Comparison of ENCODE assay signal across 10 cellular contexts in genomic region chr7:924541-925231, GRCh38. TPM values are rescaled to one million over a fixed set of nuclear protein-coding genes. Genes with fewer than 3 reads are reported as not detected.
DNase-seq lines count a peak whose midpoint lies in the region; ATAC-seq and TF ChIP-seq lines count a peak whose summit lies in the region.
"Had no signal": no experiment of that assay in that cellular context is flagged by ENCODE, and none has a peak within 500 bp of the region (broad histone marks: within the 10 kb centered on the region; RNA-seq: fewer than 3 reads in every experiment).

No MANE protein-coding gene starts in this region.

- H3K9me3 ChIP-seq in HAP-1: no peaks in the 10 kb centered on the region

- no peaks in the 10 kb centered on the region for H3K4me1 ChIP-seq in HAP-1

- DNase-seq in T-helper 2 cell: peak in 4 of 5 experiments; percentile 6 to 66 (median 36)
- DNase-seq in fibroblast of villous mesenchyme (ENCODE audit: low read depth): peak; percentile 13
- DNase-seq in stimulated activated CD8-positive, alpha-beta memory T cell treated with anti-CD3 and anti-CD28 coated beads, Interleukin-12 subunit alpha, Interleukin-12 subunit beta, amount 100 ng/mL, for 24 hours (ENCODE audit: extremely low read depth): peak; percentile 60
- no peak for DNase-seq in NCI-H526 (lab: John Stamatoyannopoulos, UW)
- DNase-seq in NCI-H1048 (lab: John Stamatoyannopoulos, UW): no peak
- DNase-seq in HAP-1 (ENCODE audit: low spot score in 2 of 2): no peak

- TF ChIP-seq CTCF in fibroblast of villous mesenchyme (IDR thresholded peaks at IDR 0.05; ENCODE audit: insufficient read depth, low read depth, low read length): no peak

- no peaks in the 10 kb centered on the region for H3K36me3 ChIP-seq in HAP-1 (replicated peaks)

- ATAC-seq in GM19025 (IDR thresholded peaks at IDR 0.05; ENCODE audit: low read depth, unreplicated experiment): peak; percentile 56
- ATAC-seq in HG03039 (IDR thresholded peaks at IDR 0.05; ENCODE audit: unreplicated experiment): peak; percentile 30

- H3K4me3 ChIP-seq in fibroblast of villous mesenchyme (ENCODE audit: low read depth, low read length): no peak overlapping the region
- H3K4me3 ChIP-seq in HAP-1: no peak overlapping the region
- H3K4me3 ChIP-seq: lung had no signal

- H3K27me3 ChIP-seq in HAP-1 (ENCODE audit: low read depth): no peaks in the 10 kb centered on the region

- in situ Hi-C loops in HAP-1 (cut with MboI; ENCODE audit: low sequenced_read_pairs): no loop called here

RNA-seq across cellular contexts. Expression of gene ADAP1, which starts 29.8 kb away (rescaled TPM):
- 1.3 and 2.3 TPM in 2 replicates for total RNA-seq in fibroblast of villous mesenchyme

RNA-seq across cellular contexts. Expression of gene GET4, which starts 48.3 kb away (rescaled TPM):
- total RNA-seq in fibroblast of villous mesenchyme: 15.1 and 22.5 TPM in 2 replicates

RNA-seq across cellular contexts. Expression of gene COX19, which starts 50.7 kb away (rescaled TPM):
- 7.4 and 8.2 TPM in 2 replicates for total RNA-seq in fibroblast of villous mesenchyme

RNA-seq across cellular contexts. Expression of gene CYP2W1, which starts 58.3 kb away (rescaled TPM):
- total RNA-seq in fibroblast of villous mesenchyme: under 0.01 TPM in 1 of 2 replicates, not detected in the other
- total RNA-seq: T-helper 1 cell treated with Interleukin-12 subunit alpha and Interleukin-12 subunit beta and Interleukin-4 antibody, amounts not matched to agents 30 ng/mL and 1 ng/mL, for 36 hours had no signal

Comparison
In these comparisons a context has a peak if more than half of its experiments do, and no peak if none do; other contexts are left out.
1. DNase-seq: peak in T-helper 2 cell (4 of 5), fibroblast of villous mesenchyme (single experiment) and stimulated activated CD8-positive, alpha-beta memory T cell treated with anti-CD3 and anti-CD28 coated beads, Interleukin-12 subunit alpha, Interleukin-12 subunit beta, amount 100 ng/mL, for 24 hours (single experiment); none in NCI-H526 (0 of 2), NCI-H1048 (single experiment) and HAP-1 (0 of 2).